Comparison of ENCODE assay signal across 13 cellular contexts in genomic region chrX:19332983-19333382, GRCh38. TPM values are rescaled to one million over a fixed set of nuclear protein-coding genes. Genes with fewer than 3 reads are reported as not detected.
DNase-seq lines count a peak whose midpoint lies in the region; ATAC-seq and TF ChIP-seq lines count a peak whose summit lies in the region.
"Had no signal": no experiment of that assay in that cellular context is flagged by ENCODE, and none has a peak within 500 bp of the region (broad histone marks: within the 10 kb centered on the region; RNA-seq: fewer than 3 reads in every experiment).

No MANE protein-coding gene starts in this region.

- H3K27me3 Mint-ChIP-seq in brain = peaks cover 6% of the 10 kb centered on the region
- H3K27me3 Mint-ChIP-seq: activated CD8-positive, alpha-beta T cell treated with anti-CD3 and anti-CD28 coated beads for 36 hours; stimulated activated naive CD8-positive, alpha-beta T cell treated with anti-CD3 and anti-CD28 coated beads, Interleukin-15, Interleukin-2, amounts not matched to agents 100 ng/mL and 50 ng/mL, for 24 hours had no signal

- no peak overlapping the region for H3K27ac ChIP-seq in PC-3 (ENCODE audit: low read length)

- H3F3A ChIP-seq in PC-3 (ENCODE audit: low read length, unreplicated experiment) = no peaks in the 10 kb centered on the region

- H3K9me3 ChIP-seq in MG63 = peaks cover 5% of the 10 kb centered on the region
- no peaks in the 10 kb centered on the region for H3K9me3 ChIP-seq in PC-3 (ENCODE audit: low read length)

- H3K27ac Mint-ChIP-seq in brain = peak overlapping the region in 3 of 5 experiments; percentile 48 to 79 (median 49)
- H3K27ac Mint-ChIP-seq: activated CD8-positive, alpha-beta T cell treated with anti-CD3 and anti-CD28 coated beads for 36 hours; CD4-positive, alpha-beta memory T cell; dendritic cell treated with granulocyte-macrophage colony-stimulating factor and Interleukin-4, amounts not matched to agents 40 ng/mL and 50 ng/mL, for 4 days; stimulated activated naive CD8-positive, alpha-beta T cell treated with anti-CD3 and anti-CD28 coated beads, Interleukin-15, Interleukin-2, amounts not matched to agents 100 ng/mL and 50 ng/mL, for 24 hours had no signal

- H3K79me2 ChIP-seq in PC-3 (ENCODE audit: low read length) = no peaks in the 10 kb centered on the region

- in situ Hi-C loops in ACHN (cut with HindIII; ENCODE audit: low pct_ligation_motif_present, low pct_unique_long_range_greater_than_20kb, low sequenced_read_pairs) = no loop called here

- TF ChIP-seq CTCF in brain (conservative IDR thresholded peaks at IDR 0.05) = no peak
- no peak for TF ChIP-seq CTCF in PC-3 (conservative IDR thresholded peaks at IDR 0.05; ENCODE audit: low read depth, low read length)

- H3K4me1 Mint-ChIP-seq in brain = peaks cover 12% of the 10 kb centered on the region

- peaks cover 4% of the 10 kb centered on the region for H3K36me3 Mint-ChIP-seq in brain

- no peak overlapping the region for H3K4me2 ChIP-seq in PC-3 (ENCODE audit: low read length)

- no peaks in the 10 kb centered on the region for H3K36me3 ChIP-seq in MG63
- H3K36me3 ChIP-seq in PC-3 (ENCODE audit: low read depth, low read length) = no peaks in the 10 kb centered on the region; the same call in 1 of the 2 replicates

- H3K4me3 Mint-ChIP-seq in brain = no peak overlapping the region
- H3K4me3 Mint-ChIP-seq: activated CD8-positive, alpha-beta T cell treated with anti-CD3 and anti-CD28 coated beads for 36 hours; CD4-positive, alpha-beta memory T cell; dendritic cell treated with granulocyte-macrophage colony-stimulating factor and Interleukin-4, amounts not matched to agents 40 ng/mL and 50 ng/mL, for 4 days; stimulated activated naive CD8-positive, alpha-beta T cell treated with anti-CD3 and anti-CD28 coated beads, Interleukin-15, Interleukin-2, amounts not matched to agents 100 ng/mL and 50 ng/mL, for 24 hours had no signal

- intact Hi-C loops in PC-3 (cut with micrococcal nuclease) = loop anchor here (5.0 kb wide), 1 partner anchor 211 kb away; the partner anchor contains the start of gene ADGRG2

- H3K9me3 Mint-ChIP-seq in brain = peaks cover 10 to 22% (median 15%) of the 10 kb centered on the region in 5 experiments
- H3K9me3 Mint-ChIP-seq: activated CD8-positive, alpha-beta T cell treated with anti-CD3 and anti-CD28 coated beads for 36 hours; dendritic cell treated with granulocyte-macrophage colony-stimulating factor and Interleukin-4, amounts not matched to agents 40 ng/mL and 50 ng/mL, for 4 days; stimulated activated naive CD8-positive, alpha-beta T cell treated with anti-CD3 and anti-CD28 coated beads, Interleukin-15, Interleukin-2, amounts not matched to agents 100 ng/mL and 50 ng/mL, for 24 hours had no signal

- POLR2A ChIA-PET in PC-3 (lab: Charles Lee; ENCODE audit: unreplicated experiment) = no interaction called here

- no TSS peak for BruUV-seq in PC-3 (replicated peaks; lab: Mats Ljungman, UMichigan)

- H2AFZ ChIP-seq in PC-3 (ENCODE audit: low read length) = no peak overlapping the region

- no peaks in the 10 kb centered on the region for H4K20me1 ChIP-seq in PC-3 (ENCODE audit: low read length)

- no peaks in the 10 kb centered on the region for H3K4me1 ChIP-seq in PC-3 (ENCODE audit: insufficient read depth, low read length)

- H3K9me2 ChIP-seq in PC-3 (replicated peaks; ENCODE audit: low read length) = no peaks in the 10 kb centered on the region

- CTCF ChIA-PET in PC-3 (lab: Charles Lee) = interaction anchor here (0.6 to 1.4 kb wide), 2 partner anchors 184 to 315 kb away, joined by 3 to 14 read pairs; no protein-coding TSS in a partner anchor

- peak; percentile 47 for ATAC-seq in left lobe of liver
- ATAC-seq in PC-3 = no peak
- no peak for ATAC-seq in GM21381 (IDR thresholded peaks at IDR 0.05; ENCODE audit: unreplicated experiment)
- ATAC-seq in HG03565 (IDR thresholded peaks at IDR 0.05; ENCODE audit: unreplicated experiment) = no peak
- ATAC-seq: activated CD8-positive, alpha-beta T cell treated with anti-CD3 and anti-CD28 coated beads for 36 hours had no signal

- peak; percentile 85 for DNase-seq in DMS 273 (lab: John Stamatoyannopoulos, UW; ENCODE audit: unreplicated experiment)
- DNase-seq in MG63 = peak; percentile 15
- DNase-seq in left lobe of liver (ENCODE audit: low spot score) = no peak
- no peak for DNase-seq in PC-3
- DNase-seq in ACHN = no peak
- DNase-seq: activated CD8-positive, alpha-beta T cell treated with anti-CD3 and anti-CD28 coated beads for 36 hours; activated naive CD4-positive, alpha-beta T cell treated with anti-CD3 and anti-CD28 coated beads, Interleukin-2, amount 50 U/mL, for 16 hours; CD4-positive, alpha-beta memory T cell had no signal

- no peak overlapping the region for H3K4me3 ChIP-seq in MG63
- no peak overlapping the region for H3K4me3 ChIP-seq in PC-3 (ENCODE audit: low read length)

- H3K27me3 ChIP-seq in MG63 = no peaks in the 10 kb centered on the region
- H3K27me3 ChIP-seq in PC-3 (ENCODE audit: low read length) = no peaks in the 10 kb centered on the region

- no peak overlapping the region for H3K9ac ChIP-seq in PC-3 (ENCODE audit: low read length)

RNA-seq across cellular contexts. Expression of gene PDHA1, which starts 10.7 kb away (rescaled TPM):
- total RNA-seq in MG63 (2014; rRNA removed; shearing (Covaris generic); ENCODE audit: low replicate concordance) = 158 and 347 TPM in 2 replicates
- 105 TPM for polyA plus RNA-seq in brain (ENCODE audit: insufficient read depth, low read depth, low replicate concordance)
- total RNA-seq in left lobe of liver = 146 TPM
- 408 and 454 TPM in 2 replicates for total RNA-seq in PC-3 (2014; rRNA removed)

Comparison
In these comparisons a context has a peak if more than half of its experiments do, and no peak if none do; other contexts are left out.
1. DNase-seq: peak in DMS 273 (single experiment) and MG63 (single experiment); none in left lobe of liver (single experiment), PC-3 (single experiment) and ACHN (single experiment).